Comparison of ENCODE assay signal across 19 cellular contexts in genomic region chr3:50953825-50954224, GRCh38.
"Had no signal": no experiment of that assay in that cellular context is flagged by ENCODE, and none has a peak within 500 bp of the region (broad histone marks: within the 10 kb centered on the region; RNA-seq: fewer than 3 reads in every experiment).

No MANE protein-coding gene starts in this region.

- H3K4me3 ChIP-seq: SJSA1, SK-N-MC had no signal

- H3K27ac ChIP-seq: SJSA1, SK-N-MC had no signal

- H3K4me1 ChIP-seq: SJSA1 had no signal

- H3K27me3 ChIP-seq: SJSA1 had no signal

- DNase-seq: Karpas-422, KG1, MM.1S, NCI-H1092 treated with DMSO at 0.1 percent for 48 hours, NCI-H1436, NCI-H187, NCI-H2029, NCI-H2081 treated with DMSO at 0.1 percent for 48 hours, NCI-H226, NCI-H446, NCI-H510A, NCI-H524 treated with DMSO at 0.1 percent for 48 hours, NCI-H69, NCI-H774, Right ventricle myocardium superior, RPMI8226, SIG-M5 had no signal

- H3K36me3 ChIP-seq: SJSA1 had no signal

- H3K9me3 ChIP-seq: SJSA1 had no signal
